In genomic region chr12:108035372-108035771, GRCh38 we compare ENCODE assay signal across 31 cellular contexts.
"Had no signal": no experiment of that assay in that cellular context is flagged by ENCODE, and none has a peak within 500 bp of the region (broad histone marks: within the 10 kb centered on the region; RNA-seq: fewer than 3 reads in every experiment).

No MANE protein-coding gene starts in this region.

- H3K9me3 ChIP-seq: neutrophil, pancreas, prostate gland, right atrium auricular region, spleen, suprapubic skin, testis, tibial artery, transverse colon, upper lobe of right lung, uterus had no signal

- DNase-seq: naive thymus-derived CD4-positive, alpha-beta T cell; natural killer cell; nucleus accumbens; pancreas; retina; spleen; stimulated activated CD4-positive, alpha-beta T cell treated with anti-CD3 and anti-CD28 coated beads, Interleukin-12 subunit alpha, Interleukin-12 subunit beta, amount 100 ng/mL, for 4 hours; stimulated activated CD4-positive, alpha-beta T cell treated with anti-CD3 and anti-CD28 coated beads, Interleukin-1b, Interleukin-23, amount 100 ng/mL, for 48 hours; stimulated activated CD4-positive, alpha-beta T cell treated with anti-CD3 and anti-CD28 coated beads, Interleukin-4, amount 100 ng/mL, for 1 hour; stimulated activated CD4-positive, alpha-beta T cell treated with anti-CD3 and anti-CD28 coated beads, Interleukin-4, amount 100 ng/mL, for 4 hours; stimulated activated CD8-positive, alpha-beta memory T cell treated with anti-CD3 and anti-CD28 coated beads, Interleukin-4, amount 100 ng/mL, for 48 hours; stimulated activated naive CD4-positive, alpha-beta T cell; stimulated activated naive CD8-positive, alpha-beta T cell treated with anti-CD3 and anti-CD28 coated beads, Interleukin-15, amount 100 ng/mL, for 72 hours; stimulated activated naive CD8-positive, alpha-beta T cell treated with anti-CD3 and anti-CD28 coated beads, Interleukin-15, Interleukin-2, amounts not matched to agents 100 U/mL and 50 U/mL, for 24 hours; substantia nigra; testis; tibial artery; transverse colon; upper lobe of right lung; uterus had no signal

- H3K4me1 ChIP-seq: pancreas, prostate gland, right atrium auricular region, spleen, suprapubic skin, testis, tibial artery, transverse colon, upper lobe of right lung, uterus had no signal

- ATAC-seq: naive thymus-derived CD4-positive, alpha-beta T cell; pancreas; sciatic nerve; stimulated activated memory B cell treated with anti-CD40 and anti-IgM and Interleukin-4, amounts not matched to agents 10 μg/mL and 1 μg/mL and 100 μg/mL, for 72 hours; stimulated activated naive CD8-positive, alpha-beta T cell treated with anti-CD3 and anti-CD28 coated beads, Interleukin-15, amount 100 ng/mL, for 72 hours; stimulated activated naive CD8-positive, alpha-beta T cell treated with anti-CD3 and anti-CD28 coated beads, Interleukin-15, Interleukin-2, amounts not matched to agents 100 U/mL and 50 U/mL, for 24 hours; upper lobe of right lung had no signal

- H3K4me3 Mint-ChIP-seq: naive thymus-derived CD4-positive, alpha-beta T cell; natural killer cell; nephron; neural progenitor cell; stimulated activated memory B cell treated with anti-CD40 and anti-IgM and Interleukin-4, amounts not matched to agents 10 μg/mL and 1 μg/mL and 100 μg/mL, for 72 hours; stimulated activated naive CD8-positive, alpha-beta T cell treated with anti-CD3 and anti-CD28 coated beads, Interleukin-15, amount 100 ng/mL, for 72 hours; type B pancreatic cell had no signal

- H3K9me3 Mint-ChIP-seq: natural killer cell; nephron; neural progenitor cell; stimulated activated memory B cell treated with anti-CD40 and anti-IgM and Interleukin-4, amounts not matched to agents 10 μg/mL and 1 μg/mL and 100 μg/mL, for 72 hours; stimulated activated naive CD8-positive, alpha-beta T cell treated with anti-CD3 and anti-CD28 coated beads, Interleukin-15, amount 100 ng/mL, for 72 hours; type B pancreatic cell had no signal

- H3K27me3 ChIP-seq: pancreas, right atrium auricular region, testis, tibial artery, transverse colon, uterus had no signal

- H3K27ac Mint-ChIP-seq: naive thymus-derived CD4-positive, alpha-beta T cell; natural killer cell; nephron; neural progenitor cell; stimulated activated memory B cell treated with anti-CD40 and anti-IgM and Interleukin-4, amounts not matched to agents 10 μg/mL and 1 μg/mL and 100 μg/mL, for 72 hours; stimulated activated naive CD8-positive, alpha-beta T cell treated with anti-CD3 and anti-CD28 coated beads, Interleukin-15, amount 100 ng/mL, for 72 hours; type B pancreatic cell had no signal

- H3K9ac ChIP-seq: neural progenitor cell had no signal

- H2AFZ ChIP-seq: neural progenitor cell had no signal

- H3K36me3 Mint-ChIP-seq: naive thymus-derived CD4-positive, alpha-beta T cell; natural killer cell; neural progenitor cell; stimulated activated memory B cell treated with anti-CD40 and anti-IgM and Interleukin-4, amounts not matched to agents 10 μg/mL and 1 μg/mL and 100 μg/mL, for 72 hours; type B pancreatic cell had no signal

- H3K4me3 ChIP-seq: neural progenitor cell, pancreas, prostate gland, right atrium auricular region, skin epidermis, smooth muscle cell, spleen, suprapubic skin, testis, tibial artery, transverse colon, upper lobe of right lung, uterus had no signal

- H3K27ac ChIP-seq: neural progenitor cell, neutrophil, pancreas, prostate gland, right atrium auricular region, skin epidermis, spleen, suprapubic skin, testis, tibial artery, transverse colon, upper lobe of right lung, uterus had no signal

- FAIRE-seq: pancreas had no signal

- H3K4me1 Mint-ChIP-seq: naive thymus-derived CD4-positive, alpha-beta T cell; natural killer cell; stimulated activated memory B cell treated with anti-CD40 and anti-IgM and Interleukin-4, amounts not matched to agents 10 μg/mL and 1 μg/mL and 100 μg/mL, for 72 hours; stimulated activated naive CD8-positive, alpha-beta T cell treated with anti-CD3 and anti-CD28 coated beads, Interleukin-15, amount 100 ng/mL, for 72 hours had no signal

- H3K36me3 ChIP-seq: neural progenitor cell, neutrophil, pancreas, prostate gland, right atrium auricular region, spleen, suprapubic skin, tibial artery, transverse colon, upper lobe of right lung, uterus had no signal

- H3K4me2 ChIP-seq: neural progenitor cell, smooth muscle cell had no signal
